1 cellular context compared by ENCODE assay signal in the genomic region with DNA sequence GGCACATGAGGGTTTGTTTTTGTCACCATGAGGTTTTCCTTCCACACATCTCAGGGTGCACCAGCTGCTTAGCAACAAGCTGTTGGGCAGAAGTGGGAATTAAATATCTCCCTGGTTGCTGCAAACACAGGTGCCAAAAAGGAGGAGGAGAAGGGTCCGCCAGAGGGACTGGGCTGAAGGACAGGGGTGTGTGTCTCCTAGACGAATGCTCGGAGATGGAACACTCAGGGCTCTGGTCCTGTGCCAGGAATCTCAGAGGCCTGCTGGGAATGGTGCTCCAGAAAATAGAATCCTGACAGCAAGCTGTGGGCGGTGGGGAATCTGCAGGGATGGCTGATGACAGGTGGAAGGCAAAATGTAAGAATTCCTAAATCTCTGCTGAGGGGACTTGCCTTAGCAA.
TF ChIP-seq lines count a peak whose summit lies in the region.

No MANE protein-coding gene starts in this region.

TF ChIP-seq in H1, 55 proteins besides CTCF, POLR2A, EP300 and RAD21:
- TF ChIP-seq SUZ12 (IDR thresholded peaks at IDR 0.05; ENCODE audit: low read length) (no peak), CBX8 (IDR thresholded peaks at IDR 0.05; ENCODE audit: borderline replicate concordance, low read depth, low read length) (no peak)
